1 cellular context compared by ENCODE assay signal in genomic region chr19:32345261-32346207, GRCh38.
TF ChIP-seq lines count a peak whose summit lies in the region.

Gene ZNF507, plus strand, starts transcription at chr19:32345610. Its CDS starts 7,221 bp downstream, at chr19:32352831.

TF ChIP-seq in WTC11, 78 proteins besides CTCF, POLR2A, EP300 and RAD21 (continued from another document):
- TF ChIP-seq, protein P1, sequence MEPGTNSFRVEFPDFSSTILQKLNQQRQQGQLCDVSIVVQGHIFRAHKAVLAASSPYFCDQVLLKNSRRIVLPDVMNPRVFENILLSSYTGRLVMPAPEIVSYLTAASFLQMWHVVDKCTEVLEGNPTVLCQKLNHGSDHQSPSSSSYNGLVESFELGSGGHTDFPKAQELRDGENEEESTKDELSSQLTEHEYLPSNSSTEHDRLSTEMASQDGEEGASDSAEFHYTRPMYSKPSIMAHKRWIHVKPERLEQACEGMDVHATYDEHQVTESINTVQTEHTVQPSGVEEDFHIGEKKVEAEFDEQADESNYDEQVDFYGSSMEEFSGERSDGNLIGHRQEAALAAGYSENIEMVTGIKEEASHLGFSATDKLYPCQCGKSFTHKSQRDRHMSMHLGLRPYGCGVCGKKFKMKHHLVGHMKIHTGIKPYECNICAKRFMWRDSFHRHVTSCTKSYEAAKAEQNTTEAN (CRISPR knock-in tag; IDR thresholded peaks at IDR 0.05) = peak; percentile 78
- TF ChIP-seq, protein P2, sequence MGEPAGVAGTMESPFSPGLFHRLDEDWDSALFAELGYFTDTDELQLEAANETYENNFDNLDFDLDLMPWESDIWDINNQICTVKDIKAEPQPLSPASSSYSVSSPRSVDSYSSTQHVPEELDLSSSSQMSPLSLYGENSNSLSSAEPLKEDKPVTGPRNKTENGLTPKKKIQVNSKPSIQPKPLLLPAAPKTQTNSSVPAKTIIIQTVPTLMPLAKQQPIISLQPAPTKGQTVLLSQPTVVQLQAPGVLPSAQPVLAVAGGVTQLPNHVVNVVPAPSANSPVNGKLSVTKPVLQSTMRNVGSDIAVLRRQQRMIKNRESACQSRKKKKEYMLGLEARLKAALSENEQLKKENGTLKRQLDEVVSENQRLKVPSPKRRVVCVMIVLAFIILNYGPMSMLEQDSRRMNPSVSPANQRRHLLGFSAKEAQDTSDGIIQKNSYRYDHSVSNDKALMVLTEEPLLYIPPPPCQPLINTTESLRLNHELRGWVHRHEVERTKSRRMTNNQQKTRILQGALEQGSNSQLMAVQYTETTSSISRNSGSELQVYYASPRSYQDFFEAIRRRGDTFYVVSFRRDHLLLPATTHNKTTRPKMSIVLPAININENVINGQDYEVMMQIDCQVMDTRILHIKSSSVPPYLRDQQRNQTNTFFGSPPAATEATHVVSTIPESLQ (CRISPR knock-in tag; IDR thresholded peaks at IDR 0.05) = no peak
- TF ChIP-seq KAT7 (CRISPR knock-in tag; IDR thresholded peaks at IDR 0.05; ENCODE audit: borderline replicate concordance) (0 out of 2 replicates have a peak, but pooled peaks have one; percentile 72), CREM (CRISPR knock-in tag; IDR thresholded peaks at IDR 0.05) (no peak), SOX15 (CRISPR knock-in tag; IDR thresholded peaks at IDR 0.05) (no peak), PRRX2 (CRISPR knock-in tag; IDR thresholded peaks at IDR 0.05) (no peak), RORB (CRISPR knock-in tag; IDR thresholded peaks at IDR 0.05) (no peak), ATF1 (CRISPR knock-in tag; IDR thresholded peaks at IDR 0.05) (no peak), E2F5 (CRISPR knock-in tag; IDR thresholded peaks at IDR 0.05) (peak; percentile 90), ZNF671 (CRISPR knock-in tag; IDR thresholded peaks at IDR 0.05) (no peak), NFE2L1 (CRISPR knock-in tag; IDR thresholded peaks at IDR 0.05) (peak; percentile 43; the same call in 1 of the 2 replicates), SP1 (CRISPR knock-in tag; conservative IDR thresholded peaks at IDR 0.05) (peak; percentile 79), FOXP1 (CRISPR knock-in tag; IDR thresholded peaks at IDR 0.05; ENCODE audit: borderline replicate concordance) (no peak), ESRRA (CRISPR knock-in tag; IDR thresholded peaks at IDR 0.05; ENCODE audit: borderline replicate concordance) (peak; percentile 34; the same call in 1 of the 2 replicates)
- TF ChIP-seq, protein P3, sequence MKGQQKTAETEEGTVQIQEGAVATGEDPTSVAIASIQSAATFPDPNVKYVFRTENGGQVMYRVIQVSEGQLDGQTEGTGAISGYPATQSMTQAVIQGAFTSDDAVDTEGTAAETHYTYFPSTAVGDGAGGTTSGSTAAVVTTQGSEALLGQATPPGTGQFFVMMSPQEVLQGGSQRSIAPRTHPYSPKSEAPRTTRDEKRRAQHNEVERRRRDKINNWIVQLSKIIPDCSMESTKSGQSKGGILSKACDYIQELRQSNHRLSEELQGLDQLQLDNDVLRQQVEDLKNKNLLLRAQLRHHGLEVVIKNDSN (CRISPR knock-in tag; IDR thresholded peaks at IDR 0.05) = peak; percentile 99
- TF ChIP-seq, protein P4, sequence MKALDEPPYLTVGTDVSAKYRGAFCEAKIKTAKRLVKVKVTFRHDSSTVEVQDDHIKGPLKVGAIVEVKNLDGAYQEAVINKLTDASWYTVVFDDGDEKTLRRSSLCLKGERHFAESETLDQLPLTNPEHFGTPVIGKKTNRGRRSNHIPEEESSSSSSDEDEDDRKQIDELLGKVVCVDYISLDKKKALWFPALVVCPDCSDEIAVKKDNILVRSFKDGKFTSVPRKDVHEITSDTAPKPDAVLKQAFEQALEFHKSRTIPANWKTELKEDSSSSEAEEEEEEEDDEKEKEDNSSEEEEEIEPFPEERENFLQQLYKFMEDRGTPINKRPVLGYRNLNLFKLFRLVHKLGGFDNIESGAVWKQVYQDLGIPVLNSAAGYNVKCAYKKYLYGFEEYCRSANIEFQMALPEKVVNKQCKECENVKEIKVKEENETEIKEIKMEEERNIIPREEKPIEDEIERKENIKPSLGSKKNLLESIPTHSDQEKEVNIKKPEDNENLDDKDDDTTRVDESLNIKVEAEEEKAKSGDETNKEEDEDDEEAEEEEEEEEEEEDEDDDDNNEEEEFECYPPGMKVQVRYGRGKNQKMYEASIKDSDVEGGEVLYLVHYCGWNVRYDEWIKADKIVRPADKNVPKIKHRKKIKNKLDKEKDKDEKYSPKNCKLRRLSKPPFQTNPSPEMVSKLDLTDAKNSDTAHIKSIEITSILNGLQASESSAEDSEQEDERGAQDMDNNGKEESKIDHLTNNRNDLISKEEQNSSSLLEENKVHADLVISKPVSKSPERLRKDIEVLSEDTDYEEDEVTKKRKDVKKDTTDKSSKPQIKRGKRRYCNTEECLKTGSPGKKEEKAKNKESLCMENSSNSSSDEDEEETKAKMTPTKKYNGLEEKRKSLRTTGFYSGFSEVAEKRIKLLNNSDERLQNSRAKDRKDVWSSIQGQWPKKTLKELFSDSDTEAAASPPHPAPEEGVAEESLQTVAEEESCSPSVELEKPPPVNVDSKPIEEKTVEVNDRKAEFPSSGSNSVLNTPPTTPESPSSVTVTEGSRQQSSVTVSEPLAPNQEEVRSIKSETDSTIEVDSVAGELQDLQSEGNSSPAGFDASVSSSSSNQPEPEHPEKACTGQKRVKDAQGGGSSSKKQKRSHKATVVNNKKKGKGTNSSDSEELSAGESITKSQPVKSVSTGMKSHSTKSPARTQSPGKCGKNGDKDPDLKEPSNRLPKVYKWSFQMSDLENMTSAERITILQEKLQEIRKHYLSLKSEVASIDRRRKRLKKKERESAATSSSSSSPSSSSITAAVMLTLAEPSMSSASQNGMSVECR (CRISPR knock-in tag; IDR thresholded peaks at IDR 0.05; ENCODE audit: borderline replicate concordance) = peak; percentile 79; the same call in 1 of the 2 replicates
